ENCODE assay signal across 9 cellular contexts in genomic region chr4:110475881-110476818, GRCh38. TPM values are rescaled to one million over a fixed set of nuclear protein-coding genes. Genes with fewer than 3 reads are reported as not detected.
DNase-seq lines count a peak whose midpoint lies in the region; ATAC-seq and TF ChIP-seq lines count a peak whose summit lies in the region.
"Had no signal": no experiment of that assay in that cellular context is flagged by ENCODE, and none has a peak within 500 bp of the region (broad histone marks: within the 10 kb centered on the region; RNA-seq: fewer than 3 reads in every experiment).

Gene ENPEP (plus strand): TSS chr4:110476155. CDS start chr4:110476415, 260 bp downstream.

- ATAC-seq in GM18861 (IDR thresholded peaks at IDR 0.05; ENCODE audit: unreplicated experiment): no peak

- no peaks in the 10 kb centered on the region for H3K27me3 Mint-ChIP-seq in mesothelial cell of epicardium (ENCODE audit: low read depth)

- H3K36me3 ChIP-seq in fibroblast of lung (ENCODE audit: control insufficient read depth, insufficient read depth, low read length) (no peaks in the 10 kb centered on the region), tibial nerve (no peaks in the 10 kb centered on the region)

- no peak for TF ChIP-seq POLR2A in tibial nerve (IDR thresholded peaks at IDR 0.05)

- peak within 1 kb of the TSS; percentile 38 for H3K4me2 ChIP-seq in fibroblast of lung (ENCODE audit: extremely low read depth, insufficient read depth, low read length)

- TF ChIP-seq EP300 in tibial nerve (IDR thresholded peaks at IDR 0.05): no peak

- H3K4me1 ChIP-seq in fibroblast of lung (ENCODE audit: control insufficient read depth, extremely low read depth, insufficient read depth, low read length) (no peaks in the 10 kb centered on the region), tibial nerve (peaks cover 0 to 27% (median 0%) of the 10 kb centered on the region in 4 donors)

- peak within 1 kb of the TSS; percentile 67 for H3K4me3 Mint-ChIP-seq in mesothelial cell of epicardium

- H3K36me3 Mint-ChIP-seq in mesothelial cell of epicardium: no peaks in the 10 kb centered on the region

- DNase-seq in DMS53 (lab: John Stamatoyannopoulos, UW): peak; percentile 49
- no peak for DNase-seq in DMS53 treated with DMSO at 0.1 percent for 48 hours (lab: John Stamatoyannopoulos, UW; ENCODE audit: unreplicated experiment)
- peak; percentile 7 to 64 for DNase-seq in fibroblast of lung (ENCODE audit: low read depth in 2 of 2)
- peak in 1 of 2 experiments; percentile 42 for DNase-seq in mesothelial cell of epicardium (ENCODE audit: low spot score in 2 of 2, unreplicated experiment in 2 of 2)
- peak in 1 of 2 donors; percentile 15 for DNase-seq in tibial nerve (ENCODE audit: low spot score in 2 of 2)
- no peak for DNase-seq in SW480 (ENCODE audit: low spot score)
- DNase-seq in NCI-H510A treated with DMSO at 0.1 percent for 48 hours (lab: John Stamatoyannopoulos, UW): no peak

- H3K9me3 Mint-ChIP-seq in mesothelial cell of epicardium: no peaks in the 10 kb centered on the region

- H3K27ac ChIP-seq in fibroblast of lung (ENCODE audit: insufficient read depth, low read length): no peak within 1 kb of the TSS
- peak within 1 kb of the TSS in 2 of 4 donors; percentile 2 to 62 for H3K27ac ChIP-seq in tibial nerve
- H3K27ac ChIP-seq: 22Rv1 had no signal

- H3K4me1 Mint-ChIP-seq in mesothelial cell of epicardium: peaks cover 45% of the 10 kb centered on the region

- H3K79me2 ChIP-seq in fibroblast of lung (ENCODE audit: control insufficient read depth, insufficient read depth, low read length): no peaks in the 10 kb centered on the region

- H3K27me3 ChIP-seq in fibroblast of lung (ENCODE audit: control insufficient read depth, insufficient read depth, low read length) (no peaks in the 10 kb centered on the region), tibial nerve (no peaks in the 10 kb centered on the region)

- H3K9me3 ChIP-seq in fibroblast of lung (ENCODE audit: control insufficient read depth, insufficient read depth, low read depth, low read length): no peaks in the 10 kb centered on the region
- no peaks in the 10 kb centered on the region for H3K9me3 ChIP-seq in tibial nerve

- H4K20me1 ChIP-seq in fibroblast of lung (ENCODE audit: control insufficient read depth, extremely low read depth, insufficient read depth, low read length): no peaks in the 10 kb centered on the region

- 31 to 52% methylated on average over 37 to 39 of the region's 39 CpGs for WGBS in tibial nerve, 2 donors

- H3K9ac ChIP-seq in fibroblast of lung (ENCODE audit: insufficient read depth, low read length): no peak within 1 kb of the TSS

- peak within 1 kb of the TSS in 3 of 4 experiments; percentile 2 to 68 (median 50) for H3K4me3 ChIP-seq in fibroblast of lung (replicated peaks in 1 of 4; ENCODE audit: control extremely low read depth in 1 of 4, insufficient read depth in 1 of 4, low read depth in 3 of 4, low read length in 4 of 4)
- H3K4me3 ChIP-seq in tibial nerve: peak within 1 kb of the TSS; percentile 13 to 51 (median 26)

- H2AFZ ChIP-seq in fibroblast of lung (ENCODE audit: low read length): peak within 1 kb of the TSS; percentile 66

- peak within 1 kb of the TSS; percentile 84 for H3K27ac Mint-ChIP-seq in mesothelial cell of epicardium

- TF ChIP-seq CTCF in fibroblast of lung (conservative IDR thresholded peaks at IDR 0.05 in 1 of 2, IDR thresholded peaks at IDR 0.05 in 1 of 2; ENCODE audit: low read depth in 1 of 2, low read length in 2 of 2): no peak
- TF ChIP-seq CTCF in mesothelial cell of epicardium (IDR thresholded peaks at IDR 0.05; ENCODE audit: unreplicated experiment): no peak
- no peak for TF ChIP-seq CTCF in tibial nerve (IDR thresholded peaks at IDR 0.05)

RNA-seq across cellular contexts. Expression of gene ENPEP, which starts in this region (rescaled TPM):
- total RNA-seq in fibroblast of lung (0.51 TPM in 1 of 2 replicates, not detected in the other), mesothelial cell of epicardium (11.9 to 15.3 TPM (median 13.4 TPM) in 3 replicates), tibial nerve (1 to 10 TPM; 3.7 to 6.3 (median 4.2) TPM)
- polyA plus RNA-seq in fibroblast of lung: 0.08 and 0.28 TPM in 2 replicates
- 0.06 and 0.22 TPM in 2 replicates for polyA plus RNA-seq in fibroblast of lung (2012)
- polyA minus RNA-seq in fibroblast of lung (ENCODE audit: low replicate concordance): not detected in 2 replicates

Comparison
In these comparisons a context has a peak if more than half of its experiments do, and no peak if none do; other contexts are left out.
1. Peak in DNase-seq, H3K4me3 ChIP-seq and H3K4me2 ChIP-seq in fibroblast of lung; RNA of the gene not detected or under 1 TPM.